Comparison of ENCODE assay signal across 15 cellular contexts in the genomic region with DNA sequence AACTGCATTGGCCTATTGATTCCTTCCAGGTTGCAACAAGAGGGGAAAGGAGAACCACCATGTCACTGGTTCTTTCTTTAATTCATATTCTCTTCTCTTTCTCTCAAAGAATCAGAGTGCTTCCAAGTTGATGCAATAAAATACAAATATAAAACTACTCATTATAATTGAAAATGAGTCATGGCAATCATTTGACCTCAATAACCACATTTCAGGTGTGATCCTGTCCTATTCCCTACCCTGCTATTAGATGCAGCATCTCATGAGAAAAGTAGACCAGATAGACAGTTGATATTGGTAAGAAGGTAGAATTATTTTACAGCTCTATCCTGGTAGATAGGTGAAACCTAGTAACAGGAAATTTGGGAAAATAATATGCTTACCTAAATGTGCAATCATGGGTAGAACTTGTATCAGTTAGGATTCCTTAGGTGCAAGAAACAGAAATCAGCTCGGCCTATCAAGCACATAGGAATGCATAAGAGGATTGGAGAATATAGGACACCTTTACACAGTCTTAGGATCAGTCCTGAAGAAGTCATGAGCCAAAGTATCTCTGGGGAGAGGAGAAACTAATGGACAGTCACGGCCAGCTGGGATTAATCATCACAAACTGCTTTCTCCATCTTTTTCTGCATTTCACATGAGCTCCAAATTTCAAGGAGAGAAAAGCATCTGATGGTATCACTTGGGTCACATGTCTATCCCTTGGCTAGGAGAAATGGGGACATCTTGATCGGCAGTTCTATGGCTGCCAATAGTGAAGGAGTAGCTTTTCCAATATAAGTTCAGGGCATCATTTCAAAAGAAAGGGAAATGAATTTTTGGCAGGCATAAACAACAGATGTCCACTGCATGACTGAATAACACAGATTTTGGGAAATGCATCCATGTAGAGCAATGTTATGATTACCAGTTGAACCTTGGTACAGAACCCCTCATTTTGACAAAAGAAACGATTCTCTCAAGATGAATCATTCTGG.
"Had no signal": no experiment of that assay in that cellular context is flagged by ENCODE, and none has a peak within 500 bp of the region (broad histone marks: within the 10 kb centered on the region; RNA-seq: fewer than 3 reads in every experiment).

No MANE protein-coding gene starts in this region.

- DNase-seq: activated CD4-positive, alpha-beta T cell treated with anti-CD3 and anti-CD28 coated beads, Interleukin-2, amount 50 U/mL, for 4 hours; activated naive CD4-positive, alpha-beta T cell treated with anti-CD3 and anti-CD28 coated beads, Interleukin-2, amount 50 U/mL, for 16 hours; activated T-cell treated with anti-CD3 and anti-CD28 coated beads for 4 hours; hippocampal formation; mesendoderm; natural killer cell; stimulated activated CD4-positive, alpha-beta T cell treated with anti-CD3 and anti-CD28 coated beads, Interleukin-12 subunit alpha, Interleukin-12 subunit beta, amount 100 ng/mL, for 4 hours; stimulated activated CD4-positive, alpha-beta T cell treated with anti-CD3 and anti-CD28 coated beads, Interleukin-2, amount 100 ng/mL, for 24 hours; stomach; T-cell; T1000; testis; upper lobe of right lung had no signal

- ATAC-seq: activated CD4-positive, CD25-positive, alpha-beta regulatory T cell treated with anti-CD3 and anti-CD28 coated beads, Interleukin-2, amount 50 U/mL, for 24 hours; activated T-helper 17 cell treated with anti-CD3 and anti-CD28 coated beads, Interleukin-2, amount 50 U/mL, for 72 hours; natural killer cell; T-cell; upper lobe of right lung had no signal
